In the genomic region with DNA sequence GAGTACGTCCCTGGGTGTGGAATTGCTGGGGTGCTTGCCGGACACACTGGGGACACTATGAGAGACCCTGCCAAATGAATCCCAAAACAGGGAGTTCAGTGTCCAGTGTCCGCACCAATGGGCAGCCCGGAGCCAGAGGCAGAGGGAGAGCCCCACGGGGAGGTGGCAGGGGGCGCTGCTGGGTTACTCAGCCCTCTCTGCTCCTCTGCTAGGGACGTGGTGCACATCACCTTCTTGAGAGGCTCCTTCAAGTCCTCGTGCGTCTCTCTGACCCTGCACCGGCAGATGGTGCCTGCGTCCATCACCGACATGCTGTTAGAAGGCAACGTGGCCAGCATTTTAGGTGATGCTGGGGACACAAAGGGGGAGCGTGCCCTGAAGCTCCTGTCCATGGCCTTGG, we compare ENCODE assay signal across 13 cellular contexts. TPM values are rescaled to one million over a fixed set of nuclear protein-coding genes. Genes with fewer than 3 reads are reported as not detected.
DNase-seq lines count a peak whose midpoint lies in the region; ATAC-seq, FAIRE-seq and TF ChIP-seq lines count a peak whose summit lies in the region.
"Had no signal": no experiment of that assay in that cellular context is flagged by ENCODE, and none has a peak within 500 bp of the region (broad histone marks: within the 10 kb centered on the region; RNA-seq: fewer than 3 reads in every experiment).

No MANE protein-coding gene starts in this region.

- CTCF ChIA-PET in HCT116 (lab: Charles Lee) = interaction anchor here (1.4 kb wide), 1 partner anchor 82 kb away, joined by 3 read pairs; a partner anchor contains a TSS
- CTCF ChIA-PET in CD8-positive, alpha-beta T cell (lab: Charles Lee) = interaction anchor here (1.0 to 3.1 kb wide), 3 partner anchors 7 to 90 kb away, joined by 4 to 10 read pairs (median 5); no protein-coding TSS in a partner anchor

- TF ChIP-seq CTCF in D721Med (IDR thresholded peaks at IDR 0.05; ENCODE audit: insufficient read depth, missing control alignments) (peak; percentile 18), HCT116 (IDR thresholded peaks at IDR 0.05 in 2 of 3, conservative IDR thresholded peaks at IDR 0.05 in 1 of 3; ENCODE audit: borderline replicate concordance in 1 of 3, insufficient read depth in 1 of 3, low read depth in 2 of 3, low read length in 2 of 3) (peak; percentile 40 to 61 (median 48); a peak in 4 of 6 replicates), WI38 (IDR thresholded peaks at IDR 0.05; ENCODE audit: low read depth, low read length) (peak; percentile 45)
- no peak for TF ChIP-seq CTCF in CD8-positive, alpha-beta T cell (IDR thresholded peaks at IDR 0.05)

- H3K27ac ChIP-seq in HCT116 (ENCODE audit: low read depth, low read length) = no peak overlapping the region
- H3K27ac ChIP-seq in CD8-positive, alpha-beta T cell (ENCODE audit: low read depth, low read length) = no peak overlapping the region
- H3K27ac ChIP-seq: heart left ventricle had no signal

- H3K9me3 Mint-ChIP-seq in CD8-positive, alpha-beta T cell = no peaks in the 10 kb centered on the region
- H3K9me3 Mint-ChIP-seq: activated naive CD8-positive, alpha-beta T cell treated with anti-CD3 and anti-CD28 coated beads, Interleukin-2, amount 10 ng/mL, durations not matched to agents 7 days and 5 days had no signal

- peak; percentile 82 for ATAC-seq in HCT116
- ATAC-seq in left colon = peak; percentile 40
- no peak for ATAC-seq in CD8-positive, alpha-beta T cell
- no peak for ATAC-seq in HG02798 (IDR thresholded peaks at IDR 0.05; ENCODE audit: poor library complexity, unreplicated experiment)

- RAD21 ChIA-PET in HCT116 (lab: Charles Lee; ENCODE audit: low non-redundant PET in 1 of 2, low total read pairs in 2 of 2, uncharacterized antibody in 2 of 2, unreplicated experiment in 2 of 2) = no interaction called here

- no peaks in the 10 kb centered on the region for H3K79me2 ChIP-seq in HCT116 (ENCODE audit: insufficient read depth, low read length)

- H3K4me1 Mint-ChIP-seq in CD8-positive, alpha-beta T cell (ENCODE audit: low read depth) = no peaks in the 10 kb centered on the region

- DNase-seq in D721Med (ENCODE audit: insufficient read length, low spot score) (peak; percentile 23), HCT116 (ENCODE audit: low read depth, low spot score) (no peak), left colon (no peak), T-helper 1 cell (no peak), globus pallidus (ENCODE audit: low spot score) (no peak)
- DNase-seq in CD8-positive, alpha-beta T cell = no peak
- DNase-seq: activated naive CD8-positive, alpha-beta T cell treated with anti-CD3 and anti-CD28 coated beads, Interleukin-2, amount 10 ng/mL, durations not matched to agents 7 days and 5 days; MV-4-11; nucleus accumbens had no signal

- no peak overlapping the region for H3K4me3 Mint-ChIP-seq in CD8-positive, alpha-beta T cell
- H3K4me3 Mint-ChIP-seq: activated naive CD8-positive, alpha-beta T cell treated with anti-CD3 and anti-CD28 coated beads, Interleukin-2, amount 10 ng/mL, durations not matched to agents 7 days and 5 days had no signal

- H2AFZ ChIP-seq in HCT116 (ENCODE audit: low read depth, low read length, poor library complexity, severe bottlenecking) = no peak overlapping the region

- no peaks in the 10 kb centered on the region for H3K9me3 ChIP-seq in HCT116 (ENCODE audit: control insufficient read depth in 1 of 2, insufficient read depth in 1 of 2, low read depth in 1 of 2, low read length in 2 of 2)
- no peaks in the 10 kb centered on the region for H3K9me3 ChIP-seq in CD8-positive, alpha-beta T cell (ENCODE audit: low read length)
- H3K9me3 ChIP-seq: heart left ventricle had no signal

- H3K27me3 Mint-ChIP-seq in CD8-positive, alpha-beta T cell (ENCODE audit: low read depth) = no peaks in the 10 kb centered on the region

- intact Hi-C loops in HCT116 (cut with micrococcal nuclease) (no loop called here), left colon (cut with DNase I, micrococcal nuclease) (no loop called here)
- intact Hi-C loops in CD8-positive, alpha-beta T cell (cut with DNase I, micrococcal nuclease) = no loop called here

- TF ChIP-seq POLR2A in HCT116 (IDR thresholded peaks at IDR 0.05; ENCODE audit: borderline replicate concordance, extremely low read depth, insufficient read depth, insufficient read length) = no peak

- BruUV-seq in HCT116 (replicated peaks; lab: Mats Ljungman, UMichigan) = no TSS peak

- no peak for FAIRE-seq in D721Med (lab: Jason Lieb, UNC)
- FAIRE-seq: GM18507 had no signal

- H3K4me3 ChIP-seq in HCT116 (replicated peaks in 1 of 2; ENCODE audit: low read depth in 1 of 2, low read length in 2 of 2) (no peak overlapping the region), WI38 (ENCODE audit: low read depth, low read length) (no peak overlapping the region)
- H3K4me3 ChIP-seq in CD8-positive, alpha-beta T cell (ENCODE audit: low read depth, low read length) = no peak overlapping the region
- H3K4me3 ChIP-seq: heart left ventricle had no signal

- H4K20me1 ChIP-seq in HCT116 (ENCODE audit: insufficient read depth) = no peaks in the 10 kb centered on the region

- H3K4me2 ChIP-seq in HCT116 (ENCODE audit: low read length) = no peak overlapping the region

- no peaks in the 10 kb centered on the region for H3K36me3 ChIP-seq in HCT116 (ENCODE audit: control insufficient read depth in 1 of 2, insufficient read depth in 2 of 2, low read length in 2 of 2)
- no peaks in the 10 kb centered on the region for H3K36me3 ChIP-seq in CD8-positive, alpha-beta T cell (ENCODE audit: insufficient read depth, low read length)

- POLR2A ChIA-PET in HCT116 (lab: Charles Lee) = no interaction called here
- POLR2A ChIA-PET in CD8-positive, alpha-beta T cell (lab: Charles Lee) = interaction anchor here (0.7 kb wide), 1 partner anchor 762 kb away, joined by 3 read pairs; no protein-coding TSS in a partner anchor

- no peak overlapping the region for H3K27ac Mint-ChIP-seq in CD8-positive, alpha-beta T cell
- H3K27ac Mint-ChIP-seq: activated naive CD8-positive, alpha-beta T cell treated with anti-CD3 and anti-CD28 coated beads, Interleukin-2, amount 10 ng/mL, durations not matched to agents 7 days and 5 days had no signal

- TF ChIP-seq RAD21 in HCT116 (IDR thresholded peaks at IDR 0.05; ENCODE audit: low read depth) = peak; percentile 44; the same call in 1 of the 2 replicates

- H3K4me1 ChIP-seq in HCT116 (ENCODE audit: control insufficient read depth in 1 of 2, insufficient read depth in 2 of 2, low read length in 2 of 2) = no peaks in the 10 kb centered on the region
- no peaks in the 10 kb centered on the region for H3K4me1 ChIP-seq in CD8-positive, alpha-beta T cell (ENCODE audit: insufficient read depth, low read length)
- H3K4me1 ChIP-seq: heart left ventricle had no signal

- no peak overlapping the region for H3K9ac ChIP-seq in HCT116 (ENCODE audit: low read length)

- H3K9me2 ChIP-seq in HCT116 (ENCODE audit: insufficient read depth) = no peaks in the 10 kb centered on the region

- 0 out of 2 replicates have a peak, but pooled peaks cover 2% of the 10 kb centered on the region for H3K27me3 ChIP-seq in HCT116 (ENCODE audit: insufficient read depth, low read length)
- no peaks in the 10 kb centered on the region for H3K27me3 ChIP-seq in CD8-positive, alpha-beta T cell (ENCODE audit: insufficient read depth, low read length)

- H3K36me3 Mint-ChIP-seq in CD8-positive, alpha-beta T cell = no peaks in the 10 kb centered on the region
- H3K36me3 Mint-ChIP-seq: activated naive CD8-positive, alpha-beta T cell treated with anti-CD3 and anti-CD28 coated beads, Interleukin-2, amount 10 ng/mL, durations not matched to agents 7 days and 5 days had no signal

TF ChIP-seq in HCT116, 20 proteins besides CTCF, POLR2A, EP300 and RAD21 (continues in another document):
- no peak for TF ChIP-seq FOSL1 (IDR thresholded peaks at IDR 0.05; ENCODE audit: low read depth)
- TF ChIP-seq, protein P1, sequence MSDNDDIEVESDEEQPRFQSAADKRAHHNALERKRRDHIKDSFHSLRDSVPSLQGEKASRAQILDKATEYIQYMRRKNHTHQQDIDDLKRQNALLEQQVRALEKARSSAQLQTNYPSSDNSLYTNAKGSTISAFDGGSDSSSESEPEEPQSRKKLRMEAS (IDR thresholded peaks at IDR 0.05) = no peak

RNA-seq across cellular contexts. Expression of a gene that starts 20.8 kb away (rescaled TPM):
- total RNA-seq in HCT116 (2021; ENCODE audit: unreplicated experiment) (0.37 TPM), left colon (under 1 TPM; 0.36 to 0.95 TPM)
- polyA plus RNA-seq in HCT116 (2012) = 0.21 and 0.32 TPM in 2 replicates
- 1 to 10 TPM in 1 of 2 experiments, under 1 TPM in 1; 0.92 to 1.8 TPM for total RNA-seq in CD8-positive, alpha-beta T cell

RNA-seq across cellular contexts. Expression of a gene that starts 20.9 kb away (rescaled TPM):
- total RNA-seq in HCT116 (2021; ENCODE audit: unreplicated experiment) (24.6 TPM), left colon (10 to 100 TPM; 18.4 to 22.5 TPM)
- 18.3 and 22.0 TPM in 2 replicates for polyA plus RNA-seq in HCT116 (2012)
- 10 to 100 TPM; 22.5 to 24.0 TPM for total RNA-seq in CD8-positive, alpha-beta T cell

RNA-seq across cellular contexts. Expression of a gene that starts 21.1 kb away (rescaled TPM):
- total RNA-seq in HCT116 (2021; ENCODE audit: unreplicated experiment) (134 TPM), left colon (100 to 1,000 TPM; 150 to 169 TPM)
- 117 and 158 TPM in 2 replicates for polyA plus RNA-seq in HCT116 (2012)
- 100 to 1,000 TPM; 228 TPM for total RNA-seq in CD8-positive, alpha-beta T cell

RNA-seq across cellular contexts. Expression of a gene that starts 25.2 kb away (rescaled TPM):
- total RNA-seq in HCT116 (2021; ENCODE audit: unreplicated experiment) = 9.2 TPM
- 9.7 and 11.4 TPM in 2 replicates for polyA plus RNA-seq in HCT116 (2012)
- total RNA-seq in left colon = 1 to 10 TPM; 3.0 to 4.4 TPM
- total RNA-seq in CD8-positive, alpha-beta T cell = 1 to 10 TPM; 2.0 to 2.5 TPM

RNA-seq across cellular contexts. Expression of a gene that starts 40.6 kb away (rescaled TPM):
- total RNA-seq in HCT116 (2021; ENCODE audit: unreplicated experiment) = 27.8 TPM
- polyA plus RNA-seq in HCT116 (2012) = 32.2 and 37.2 TPM in 2 replicates
- 10 to 100 TPM in 1 of 2 donors, 1 to 10 TPM in 1; 9.5 to 10.9 TPM for total RNA-seq in left colon
- total RNA-seq in CD8-positive, alpha-beta T cell = 10 to 100 TPM; 18.6 to 21.9 TPM

Comparison
In these comparisons a context has a peak if more than half of its experiments do, and no peak if none do; other contexts are left out.
1. ATAC-seq: peak in HCT116 (single experiment) and left colon (single experiment); none in CD8-positive, alpha-beta T cell (single experiment) and HG02798 (single experiment).